In genomic region chr2:173874899-173875247, GRCh38 we compare ENCODE assay signal across 11 cellular contexts.
DNase-seq lines count a peak whose midpoint lies in the region; ATAC-seq, FAIRE-seq and TF ChIP-seq lines count a peak whose summit lies in the region.
"Had no signal": no experiment of that assay in that cellular context is flagged by ENCODE, and none has a peak within 500 bp of the region (broad histone marks: within the 10 kb centered on the region; RNA-seq: fewer than 3 reads in every experiment).

No MANE protein-coding gene starts in this region.

- ATAC-seq in GM21515 (IDR thresholded peaks at IDR 0.05; ENCODE audit: unreplicated experiment): peak; percentile 80
- peak; percentile 96 for ATAC-seq in HG03354 (IDR thresholded peaks at IDR 0.05; ENCODE audit: poor library complexity, severe bottlenecking, unreplicated experiment)
- no peak for ATAC-seq in body of pancreas
- ATAC-seq in SK-N-SH treated with all-trans-retinoic acid at 6 μM for 48 hours: no peak
- ATAC-seq: gastrocnemius medialis had no signal

- no peaks in the 10 kb centered on the region for H3K9me3 ChIP-seq in body of pancreas
- H3K9me3 ChIP-seq: gastrocnemius medialis had no signal

- intact Hi-C loops in body of pancreas (cut with DNase I): no loop called here

- no peak for DNase-seq in GM18507 (ENCODE audit: extremely low spot score, insufficient read length, low read depth)
- DNase-seq in islet precursor cell: peak; percentile 34
- no peak for DNase-seq in body of pancreas
- no peak for DNase-seq in DMS53 (lab: John Stamatoyannopoulos, UW)
- no peak for DNase-seq in foreskin melanocyte
- DNase-seq: activated CD4-positive, alpha-beta T cell treated with anti-CD3 and anti-CD28 coated beads, Interleukin-2, amount 50 U/mL, for 1 hour; gastrocnemius medialis; NCI-H510A had no signal

- peak; percentile 94 for FAIRE-seq in GM18507 (lab: Jason Lieb, UNC)

- no peaks in the 10 kb centered on the region for H3K36me3 ChIP-seq in body of pancreas (replicated peaks in 1 of 2; ENCODE audit: insufficient read depth in 1 of 2, low read depth in 2 of 2)
- H3K36me3 ChIP-seq: gastrocnemius medialis had no signal

- no peaks in the 10 kb centered on the region for H3K27me3 ChIP-seq in body of pancreas
- H3K27me3 ChIP-seq: gastrocnemius medialis had no signal

- no peak for TF ChIP-seq POLR2A in body of pancreas (IDR thresholded peaks at IDR 0.05)

- no peak overlapping the region for H3K27ac ChIP-seq in body of pancreas
- H3K27ac ChIP-seq: gastrocnemius medialis had no signal

- no peaks in the 10 kb centered on the region for H3K4me1 ChIP-seq in body of pancreas
- H3K4me1 ChIP-seq: gastrocnemius medialis had no signal

- no peak overlapping the region for H3K4me3 ChIP-seq in body of pancreas
- H3K4me3 ChIP-seq: gastrocnemius medialis had no signal

- 100% methylated on average over 1 of the region's 1 CpG for WGBS in body of pancreas, 2 donors

- TF ChIP-seq CTCF in body of pancreas (IDR thresholded peaks at IDR 0.05): no peak

TF ChIP-seq in SK-N-SH treated with all-trans-retinoic acid at 6 μM for 48 hours, 23 proteins besides CTCF, POLR2A, EP300 and RAD21:
- no peak for TF ChIP-seq ISL1 (CRISPR knock-in tag; IDR thresholded peaks at IDR 0.05)
- no peak for TF ChIP-seq PATZ1 (CRISPR knock-in tag; IDR thresholded peaks at IDR 0.05; ENCODE audit: borderline replicate concordance)
- TF ChIP-seq GLIS3 (CRISPR knock-in tag; IDR thresholded peaks at IDR 0.05): no peak
- no peak for TF ChIP-seq SNAI2 (CRISPR knock-in tag; IDR thresholded peaks at IDR 0.05)
- no peak for TF ChIP-seq OSR1 (CRISPR knock-in tag; IDR thresholded peaks at IDR 0.05)
- TF ChIP-seq TOX (CRISPR knock-in tag; IDR thresholded peaks at IDR 0.05; ENCODE audit: borderline replicate concordance): no peak
- no peak for TF ChIP-seq PPARA (CRISPR knock-in tag; IDR thresholded peaks at IDR 0.05; ENCODE audit: borderline replicate concordance)
- no peak for TF ChIP-seq ZNF8 (CRISPR knock-in tag; IDR thresholded peaks at IDR 0.05)
- TF ChIP-seq CREB5 (CRISPR knock-in tag; IDR thresholded peaks at IDR 0.05; ENCODE audit: low read depth): no peak
- no peak for TF ChIP-seq CSDC2 (CRISPR knock-in tag; IDR thresholded peaks at IDR 0.05)
- TF ChIP-seq ZC3H10 (CRISPR knock-in tag; IDR thresholded peaks at IDR 0.05): no peak
- TF ChIP-seq ZFP30 (CRISPR knock-in tag; IDR thresholded peaks at IDR 0.05): no peak
- no peak for TF ChIP-seq TSHZ2 (CRISPR knock-in tag; IDR thresholded peaks at IDR 0.05)
- no peak for TF ChIP-seq ZNF70 (CRISPR knock-in tag; IDR thresholded peaks at IDR 0.05)
- TF ChIP-seq ARNTL (CRISPR knock-in tag; IDR thresholded peaks at IDR 0.05; ENCODE audit: borderline replicate concordance, low read depth): no peak
- no peak for TF ChIP-seq ZFP3 (CRISPR knock-in tag; IDR thresholded peaks at IDR 0.05)
- no peak for TF ChIP-seq ESRRG (CRISPR knock-in tag; IDR thresholded peaks at IDR 0.05)

Comparison
In these comparisons a context has a peak if more than half of its experiments do, and no peak if none do; other contexts are left out.
1. ATAC-seq: peak in GM21515 (single experiment) and HG03354 (single experiment); none in body of pancreas (single experiment) and SK-N-SH treated with all-trans-retinoic acid at 6 μM for 48 hours (single experiment).